Comparison of ENCODE assay signal across 34 cellular contexts in the genomic region with DNA sequence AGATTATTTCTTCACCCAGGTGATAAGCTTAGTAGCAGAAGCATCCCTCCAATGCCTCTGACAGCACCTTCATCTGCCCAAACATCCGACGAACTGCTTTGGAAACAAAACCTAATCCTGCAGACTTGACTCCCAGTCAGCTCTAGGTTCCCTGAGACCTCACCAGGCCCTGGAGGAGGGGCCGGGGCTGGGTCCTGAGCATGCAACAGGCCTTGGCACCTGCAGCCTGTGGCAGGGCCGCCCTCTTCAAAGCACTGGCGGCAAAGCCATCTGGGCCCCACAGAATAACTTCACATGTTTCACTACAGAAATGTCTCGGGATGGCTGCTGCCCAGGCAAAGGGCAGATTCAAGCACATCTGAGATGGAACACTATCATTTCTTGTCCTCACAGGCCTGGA.
"Had no signal": no experiment of that assay in that cellular context is flagged by ENCODE, and none has a peak within 500 bp of the region (broad histone marks: within the 10 kb centered on the region; RNA-seq: fewer than 3 reads in every experiment).

No MANE protein-coding gene starts in this region.

- H3K36me3 ChIP-seq: MG63 had no signal

- DNase-seq: Karpas-422, Kasumi-1, KG1, MG63, MM.1S, MV-4-11, NCI-H1048, NCI-H1092, NCI-H1092 treated with DMSO at 0.1 percent for 48 hours, NCI-H1105, NCI-H1105 treated with DMSO at 0.1 percent for 48 hours, NCI-H1417, NCI-H1417 treated with DMSO at 0.1 percent for 48 hours, NCI-H1436, NCI-H1436 treated with DMSO at 0.1 percent for 48 hours, NCI-H146, NCI-H1694, NCI-H1694 treated with DMSO at 0.1 percent for 48 hours, NCI-H187, NCI-H187 treated with DMSO at 0.1 percent for 48 hours, NCI-H1930, NCI-H2029, NCI-H2029 treated with DMSO at 0.1 percent for 48 hours, NCI-H2081, NCI-H2081 treated with DMSO at 0.1 percent for 48 hours, NCI-H2171, NCI-H2171 treated with DMSO at 0.1 percent for 48 hours, NCI-H2227 treated with DMSO at 0.1 percent for 48 hours, NCI-H226, NCI-H345, NCI-H446, NCI-H446 treated with DMSO at 0.1 percent for 48 hours, NCI-H510A had no signal

- H3K27me3 ChIP-seq: MG63 had no signal

- H3K27ac ChIP-seq: KMS-11 had no signal

- H3K4me3 ChIP-seq: MG63 had no signal
